1 cellular context compared by ENCODE assay signal in the genomic region with DNA sequence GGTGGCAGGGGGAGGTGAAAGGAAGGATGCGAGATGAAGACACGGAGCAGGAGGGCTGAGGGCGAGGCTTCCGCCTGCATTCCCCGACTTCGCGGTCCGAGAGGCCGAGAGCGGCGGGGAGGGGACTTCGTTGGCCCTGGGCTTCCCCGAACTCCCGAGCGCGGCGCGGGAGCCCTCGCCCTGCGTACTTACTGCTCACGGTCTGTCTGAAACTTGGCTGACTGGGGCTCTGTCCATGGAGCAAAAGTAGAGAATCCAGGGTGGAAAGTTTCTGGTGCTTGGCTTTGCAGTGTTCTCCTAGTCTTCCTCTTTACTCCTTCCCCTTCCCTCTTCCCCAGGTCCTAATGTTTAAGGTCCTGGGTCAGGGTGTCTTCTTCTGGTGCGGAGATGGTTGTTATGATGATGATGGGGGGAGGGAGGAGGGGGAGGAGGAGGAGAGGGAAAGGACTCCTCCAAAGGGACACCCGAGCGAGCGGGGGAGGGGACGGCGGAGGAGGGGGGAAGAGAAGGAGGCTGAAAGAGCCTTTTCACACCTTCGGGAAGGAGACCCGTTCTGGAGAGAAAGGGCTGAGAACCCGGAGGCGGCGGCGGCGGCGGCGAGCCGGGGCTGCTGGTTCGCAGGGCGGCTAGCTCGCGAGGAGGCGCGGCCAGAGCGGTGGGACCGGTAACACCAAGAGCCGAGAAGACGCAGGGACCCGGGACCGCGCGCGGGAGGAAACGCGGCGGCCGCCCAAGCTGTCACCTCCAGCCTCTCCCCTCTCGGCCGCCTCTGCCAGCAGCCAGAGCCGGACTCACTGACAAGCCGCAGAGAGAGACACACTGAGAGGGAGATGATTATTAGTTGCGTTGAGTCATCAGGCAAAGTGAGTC.
TF ChIP-seq lines count a peak whose summit lies in the region.

A gene (minus strand): TSS at position 793 of the 870 bp plus-strand sequence. CDS start 1,902 bp downstream, outside the sequence.

TF ChIP-seq in WTC11, 78 proteins besides CTCF, POLR2A, EP300 and RAD21 (continued from another document):
- TF ChIP-seq, protein P1, sequence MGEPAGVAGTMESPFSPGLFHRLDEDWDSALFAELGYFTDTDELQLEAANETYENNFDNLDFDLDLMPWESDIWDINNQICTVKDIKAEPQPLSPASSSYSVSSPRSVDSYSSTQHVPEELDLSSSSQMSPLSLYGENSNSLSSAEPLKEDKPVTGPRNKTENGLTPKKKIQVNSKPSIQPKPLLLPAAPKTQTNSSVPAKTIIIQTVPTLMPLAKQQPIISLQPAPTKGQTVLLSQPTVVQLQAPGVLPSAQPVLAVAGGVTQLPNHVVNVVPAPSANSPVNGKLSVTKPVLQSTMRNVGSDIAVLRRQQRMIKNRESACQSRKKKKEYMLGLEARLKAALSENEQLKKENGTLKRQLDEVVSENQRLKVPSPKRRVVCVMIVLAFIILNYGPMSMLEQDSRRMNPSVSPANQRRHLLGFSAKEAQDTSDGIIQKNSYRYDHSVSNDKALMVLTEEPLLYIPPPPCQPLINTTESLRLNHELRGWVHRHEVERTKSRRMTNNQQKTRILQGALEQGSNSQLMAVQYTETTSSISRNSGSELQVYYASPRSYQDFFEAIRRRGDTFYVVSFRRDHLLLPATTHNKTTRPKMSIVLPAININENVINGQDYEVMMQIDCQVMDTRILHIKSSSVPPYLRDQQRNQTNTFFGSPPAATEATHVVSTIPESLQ (CRISPR knock-in tag; IDR thresholded peaks at IDR 0.05), result no peak
- TF ChIP-seq CREM (CRISPR knock-in tag; IDR thresholded peaks at IDR 0.05) (no peak), HMGA2 (CRISPR knock-in tag; IDR thresholded peaks at IDR 0.05) (no peak), EMX1 (CRISPR knock-in tag; IDR thresholded peaks at IDR 0.05) (no peak), NFATC4 (CRISPR knock-in tag; IDR thresholded peaks at IDR 0.05) (no peak), NFYB (CRISPR knock-in tag; conservative IDR thresholded peaks at IDR 0.05; ENCODE audit: low read depth) (no peak)
- TF ChIP-seq, protein P2, sequence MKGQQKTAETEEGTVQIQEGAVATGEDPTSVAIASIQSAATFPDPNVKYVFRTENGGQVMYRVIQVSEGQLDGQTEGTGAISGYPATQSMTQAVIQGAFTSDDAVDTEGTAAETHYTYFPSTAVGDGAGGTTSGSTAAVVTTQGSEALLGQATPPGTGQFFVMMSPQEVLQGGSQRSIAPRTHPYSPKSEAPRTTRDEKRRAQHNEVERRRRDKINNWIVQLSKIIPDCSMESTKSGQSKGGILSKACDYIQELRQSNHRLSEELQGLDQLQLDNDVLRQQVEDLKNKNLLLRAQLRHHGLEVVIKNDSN (CRISPR knock-in tag; IDR thresholded peaks at IDR 0.05), result peak; percentile 14; the same call in 1 of the 2 replicates
- TF ChIP-seq, protein P3, sequence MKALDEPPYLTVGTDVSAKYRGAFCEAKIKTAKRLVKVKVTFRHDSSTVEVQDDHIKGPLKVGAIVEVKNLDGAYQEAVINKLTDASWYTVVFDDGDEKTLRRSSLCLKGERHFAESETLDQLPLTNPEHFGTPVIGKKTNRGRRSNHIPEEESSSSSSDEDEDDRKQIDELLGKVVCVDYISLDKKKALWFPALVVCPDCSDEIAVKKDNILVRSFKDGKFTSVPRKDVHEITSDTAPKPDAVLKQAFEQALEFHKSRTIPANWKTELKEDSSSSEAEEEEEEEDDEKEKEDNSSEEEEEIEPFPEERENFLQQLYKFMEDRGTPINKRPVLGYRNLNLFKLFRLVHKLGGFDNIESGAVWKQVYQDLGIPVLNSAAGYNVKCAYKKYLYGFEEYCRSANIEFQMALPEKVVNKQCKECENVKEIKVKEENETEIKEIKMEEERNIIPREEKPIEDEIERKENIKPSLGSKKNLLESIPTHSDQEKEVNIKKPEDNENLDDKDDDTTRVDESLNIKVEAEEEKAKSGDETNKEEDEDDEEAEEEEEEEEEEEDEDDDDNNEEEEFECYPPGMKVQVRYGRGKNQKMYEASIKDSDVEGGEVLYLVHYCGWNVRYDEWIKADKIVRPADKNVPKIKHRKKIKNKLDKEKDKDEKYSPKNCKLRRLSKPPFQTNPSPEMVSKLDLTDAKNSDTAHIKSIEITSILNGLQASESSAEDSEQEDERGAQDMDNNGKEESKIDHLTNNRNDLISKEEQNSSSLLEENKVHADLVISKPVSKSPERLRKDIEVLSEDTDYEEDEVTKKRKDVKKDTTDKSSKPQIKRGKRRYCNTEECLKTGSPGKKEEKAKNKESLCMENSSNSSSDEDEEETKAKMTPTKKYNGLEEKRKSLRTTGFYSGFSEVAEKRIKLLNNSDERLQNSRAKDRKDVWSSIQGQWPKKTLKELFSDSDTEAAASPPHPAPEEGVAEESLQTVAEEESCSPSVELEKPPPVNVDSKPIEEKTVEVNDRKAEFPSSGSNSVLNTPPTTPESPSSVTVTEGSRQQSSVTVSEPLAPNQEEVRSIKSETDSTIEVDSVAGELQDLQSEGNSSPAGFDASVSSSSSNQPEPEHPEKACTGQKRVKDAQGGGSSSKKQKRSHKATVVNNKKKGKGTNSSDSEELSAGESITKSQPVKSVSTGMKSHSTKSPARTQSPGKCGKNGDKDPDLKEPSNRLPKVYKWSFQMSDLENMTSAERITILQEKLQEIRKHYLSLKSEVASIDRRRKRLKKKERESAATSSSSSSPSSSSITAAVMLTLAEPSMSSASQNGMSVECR (CRISPR knock-in tag; IDR thresholded peaks at IDR 0.05; ENCODE audit: borderline replicate concordance), result 0 out of 2 replicates have a peak, but pooled peaks have one; percentile 57
- TF ChIP-seq, protein P4, sequence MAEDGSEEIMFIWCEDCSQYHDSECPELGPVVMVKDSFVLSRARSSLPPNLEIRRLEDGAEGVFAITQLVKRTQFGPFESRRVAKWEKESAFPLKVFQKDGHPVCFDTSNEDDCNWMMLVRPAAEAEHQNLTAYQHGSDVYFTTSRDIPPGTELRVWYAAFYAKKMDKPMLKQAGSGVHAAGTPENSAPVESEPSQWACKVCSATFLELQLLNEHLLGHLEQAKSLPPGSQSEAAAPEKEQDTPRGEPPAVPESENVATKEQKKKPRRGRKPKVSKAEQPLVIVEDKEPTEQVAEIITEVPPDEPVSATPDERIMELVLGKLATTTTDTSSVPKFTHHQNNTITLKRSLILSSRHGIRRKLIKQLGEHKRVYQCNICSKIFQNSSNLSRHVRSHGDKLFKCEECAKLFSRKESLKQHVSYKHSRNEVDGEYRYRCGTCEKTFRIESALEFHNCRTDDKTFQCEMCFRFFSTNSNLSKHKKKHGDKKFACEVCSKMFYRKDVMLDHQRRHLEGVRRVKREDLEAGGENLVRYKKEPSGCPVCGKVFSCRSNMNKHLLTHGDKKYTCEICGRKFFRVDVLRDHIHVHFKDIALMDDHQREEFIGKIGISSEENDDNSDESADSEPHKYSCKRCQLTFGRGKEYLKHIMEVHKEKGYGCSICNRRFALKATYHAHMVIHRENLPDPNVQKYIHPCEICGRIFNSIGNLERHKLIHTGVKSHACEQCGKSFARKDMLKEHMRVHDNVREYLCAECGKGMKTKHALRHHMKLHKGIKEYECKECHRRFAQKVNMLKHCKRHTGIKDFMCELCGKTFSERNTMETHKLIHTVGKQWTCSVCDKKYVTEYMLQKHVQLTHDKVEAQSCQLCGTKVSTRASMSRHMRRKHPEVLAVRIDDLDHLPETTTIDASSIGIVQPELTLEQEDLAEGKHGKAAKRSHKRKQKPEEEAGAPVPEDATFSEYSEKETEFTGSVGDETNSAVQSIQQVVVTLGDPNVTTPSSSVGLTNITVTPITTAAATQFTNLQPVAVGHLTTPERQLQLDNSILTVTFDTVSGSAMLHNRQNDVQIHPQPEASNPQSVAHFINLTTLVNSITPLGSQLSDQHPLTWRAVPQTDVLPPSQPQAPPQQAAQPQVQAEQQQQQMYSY (CRISPR knock-in tag; IDR thresholded peaks at IDR 0.05), result no peak
- TF ChIP-seq, protein P5, sequence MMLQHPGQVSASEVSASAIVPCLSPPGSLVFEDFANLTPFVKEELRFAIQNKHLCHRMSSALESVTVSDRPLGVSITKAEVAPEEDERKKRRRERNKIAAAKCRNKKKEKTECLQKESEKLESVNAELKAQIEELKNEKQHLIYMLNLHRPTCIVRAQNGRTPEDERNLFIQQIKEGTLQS (CRISPR knock-in tag; conservative IDR thresholded peaks at IDR 0.05), result no peak
- TF ChIP-seq, protein P6, sequence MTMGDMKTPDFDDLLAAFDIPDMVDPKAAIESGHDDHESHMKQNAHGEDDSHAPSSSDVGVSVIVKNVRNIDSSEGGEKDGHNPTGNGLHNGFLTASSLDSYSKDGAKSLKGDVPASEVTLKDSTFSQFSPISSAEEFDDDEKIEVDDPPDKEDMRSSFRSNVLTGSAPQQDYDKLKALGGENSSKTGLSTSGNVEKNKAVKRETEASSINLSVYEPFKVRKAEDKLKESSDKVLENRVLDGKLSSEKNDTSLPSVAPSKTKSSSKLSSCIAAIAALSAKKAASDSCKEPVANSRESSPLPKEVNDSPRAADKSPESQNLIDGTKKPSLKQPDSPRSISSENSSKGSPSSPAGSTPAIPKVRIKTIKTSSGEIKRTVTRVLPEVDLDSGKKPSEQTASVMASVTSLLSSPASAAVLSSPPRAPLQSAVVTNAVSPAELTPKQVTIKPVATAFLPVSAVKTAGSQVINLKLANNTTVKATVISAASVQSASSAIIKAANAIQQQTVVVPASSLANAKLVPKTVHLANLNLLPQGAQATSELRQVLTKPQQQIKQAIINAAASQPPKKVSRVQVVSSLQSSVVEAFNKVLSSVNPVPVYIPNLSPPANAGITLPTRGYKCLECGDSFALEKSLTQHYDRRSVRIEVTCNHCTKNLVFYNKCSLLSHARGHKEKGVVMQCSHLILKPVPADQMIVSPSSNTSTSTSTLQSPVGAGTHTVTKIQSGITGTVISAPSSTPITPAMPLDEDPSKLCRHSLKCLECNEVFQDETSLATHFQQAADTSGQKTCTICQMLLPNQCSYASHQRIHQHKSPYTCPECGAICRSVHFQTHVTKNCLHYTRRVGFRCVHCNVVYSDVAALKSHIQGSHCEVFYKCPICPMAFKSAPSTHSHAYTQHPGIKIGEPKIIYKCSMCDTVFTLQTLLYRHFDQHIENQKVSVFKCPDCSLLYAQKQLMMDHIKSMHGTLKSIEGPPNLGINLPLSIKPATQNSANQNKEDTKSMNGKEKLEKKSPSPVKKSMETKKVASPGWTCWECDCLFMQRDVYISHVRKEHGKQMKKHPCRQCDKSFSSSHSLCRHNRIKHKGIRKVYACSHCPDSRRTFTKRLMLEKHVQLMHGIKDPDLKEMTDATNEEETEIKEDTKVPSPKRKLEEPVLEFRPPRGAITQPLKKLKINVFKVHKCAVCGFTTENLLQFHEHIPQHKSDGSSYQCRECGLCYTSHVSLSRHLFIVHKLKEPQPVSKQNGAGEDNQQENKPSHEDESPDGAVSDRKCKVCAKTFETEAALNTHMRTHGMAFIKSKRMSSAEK (CRISPR knock-in tag; IDR thresholded peaks at IDR 0.05; ENCODE audit: borderline replicate concordance), result no peak
